Comparison of ENCODE assay signal across 16 cellular contexts in the genomic region with DNA sequence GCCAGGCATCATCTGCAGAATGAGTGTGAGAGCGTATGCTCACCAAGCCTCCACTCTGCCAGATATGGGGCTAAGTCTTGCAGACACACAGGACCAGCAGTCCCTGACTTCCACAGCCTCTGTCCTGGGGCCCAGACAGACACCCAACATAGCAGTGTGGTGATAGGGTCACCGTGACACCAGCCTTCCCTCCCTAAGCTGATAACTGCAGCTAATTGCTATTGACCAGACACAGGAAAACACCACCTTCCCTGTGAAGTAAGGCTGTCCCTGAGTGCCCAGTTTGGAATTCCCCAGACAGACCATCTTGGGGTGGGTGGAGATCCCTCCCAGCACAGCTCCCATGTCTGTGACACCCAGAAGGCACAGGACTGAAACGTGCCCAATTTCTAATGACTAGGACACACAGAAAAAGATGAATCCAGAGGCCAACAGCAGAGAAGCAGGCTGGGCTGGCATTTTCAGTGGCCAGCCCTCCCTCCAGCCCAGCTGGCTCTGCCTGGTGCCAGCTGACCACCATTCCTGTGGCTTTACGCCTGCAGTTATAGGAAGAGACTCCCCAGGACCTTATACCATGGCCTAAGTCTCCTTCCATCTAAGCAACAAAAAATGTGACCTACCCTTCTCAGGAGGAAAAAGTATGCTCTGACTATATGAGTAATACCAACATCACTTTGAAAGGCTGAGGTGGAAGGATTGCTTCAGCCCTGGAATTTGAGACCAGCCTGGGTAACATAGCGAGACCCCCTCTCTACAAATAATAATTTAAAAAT. TPM values are rescaled to one million over a fixed set of nuclear protein-coding genes. Genes with fewer than 3 reads are reported as not detected.
A peak's percentile ranks its signal among the peaks of the same experiment; 100 is the strongest.
DNase-seq lines count a peak whose midpoint lies in the region; ATAC-seq and TF ChIP-seq lines count a peak whose summit lies in the region.
"Had no signal": no experiment of that assay in that cellular context is flagged by ENCODE, and none has a peak within 500 bp of the region (broad histone marks: within the 10 kb centered on the region; RNA-seq: fewer than 3 reads in every experiment).

No MANE protein-coding gene starts in this region.

- no peaks in the 10 kb centered on the region for H3K4me1 Mint-ChIP-seq in central memory CD8-positive, alpha-beta T cell
- no peaks in the 10 kb centered on the region for H3K4me1 Mint-ChIP-seq in endothelial cell (ENCODE audit: unreplicated experiment)
- H3K4me1 Mint-ChIP-seq in activated T-cell treated with anti-CD3 and anti-CD28 coated beads, Interleukin-2, amount 50 U/mL, for 72 hours (ENCODE audit: low read depth) = peaks cover 8% of the 10 kb centered on the region
- H3K4me1 Mint-ChIP-seq: CD8-positive, alpha-beta memory T cell had no signal

- peaks cover 9% of the 10 kb centered on the region for H3K36me3 Mint-ChIP-seq in central memory CD8-positive, alpha-beta T cell (ENCODE audit: insufficient read depth)
- peaks cover 16% of the 10 kb centered on the region for H3K36me3 Mint-ChIP-seq in endothelial cell (ENCODE audit: low read depth, unreplicated experiment)
- peaks cover 0 to 3% of the 10 kb centered on the region in 2 donors for H3K36me3 Mint-ChIP-seq in activated T-cell treated with anti-CD3 and anti-CD28 coated beads, Interleukin-2, amount 50 U/mL, for 72 hours (ENCODE audit: insufficient read depth in 2 of 2)

- DNase-seq in EH (ENCODE audit: low read depth) (peak; percentile 84), M059J (ENCODE audit: low read depth) (peak; percentile 89), non-pigmented ciliary epithelial cell (ENCODE audit: low read depth) (peak; percentile 48), endothelial cell (ENCODE audit: low spot score) (no peak), LoVo (ENCODE audit: low spot score) (no peak)
- no peak for DNase-seq in central memory CD8-positive, alpha-beta T cell (ENCODE audit: low spot score in 2 of 2)
- DNase-seq in activated T-cell treated with anti-CD3 and anti-CD28 coated beads, Interleukin-2, amount 50 U/mL, for 72 hours = no peak
- DNase-seq in stimulated activated naive CD4-positive, alpha-beta T cell (lab: John Stamatoyannopoulos, UW) = no peak
- DNase-seq: amygdala; CD8-positive, alpha-beta memory T cell; gastrocnemius medialis; naive thymus-derived CD8-positive, alpha-beta T cell; right lobe of liver; stomach had no signal

- ATAC-seq in central memory CD8-positive, alpha-beta T cell (replicated peaks; ENCODE audit: extremely low read depth, poor library complexity, severe bottlenecking) = no peak
- ATAC-seq in activated T-cell treated with anti-CD3 and anti-CD28 coated beads, Interleukin-2, amount 50 U/mL, for 72 hours (replicated peaks in 1 of 2) = no peak
- ATAC-seq: activated CD4-positive, CD25-positive, alpha-beta regulatory T cell treated with anti-CD3 and anti-CD28 coated beads, Interleukin-2, amount 50 U/mL, for 24 hours; gastrocnemius medialis; HCT116; naive thymus-derived CD8-positive, alpha-beta T cell; right lobe of liver had no signal

- H3K27me3 Mint-ChIP-seq in central memory CD8-positive, alpha-beta T cell = no peaks in the 10 kb centered on the region
- peaks cover 12% of the 10 kb centered on the region for H3K27me3 Mint-ChIP-seq in endothelial cell (ENCODE audit: unreplicated experiment)
- no peaks in the 10 kb centered on the region for H3K27me3 Mint-ChIP-seq in activated T-cell treated with anti-CD3 and anti-CD28 coated beads, Interleukin-2, amount 50 U/mL, for 72 hours (ENCODE audit: low read depth)
- H3K27me3 Mint-ChIP-seq: CD8-positive, alpha-beta memory T cell; naive thymus-derived CD8-positive, alpha-beta T cell had no signal

- no peak for TF ChIP-seq CTCF in endothelial cell (IDR thresholded peaks at IDR 0.05; ENCODE audit: unreplicated experiment)

- no peaks in the 10 kb centered on the region for H3K9me3 Mint-ChIP-seq in central memory CD8-positive, alpha-beta T cell
- no peaks in the 10 kb centered on the region for H3K9me3 Mint-ChIP-seq in endothelial cell (ENCODE audit: unreplicated experiment)
- H3K9me3 Mint-ChIP-seq in activated T-cell treated with anti-CD3 and anti-CD28 coated beads, Interleukin-2, amount 50 U/mL, for 72 hours = no peaks in the 10 kb centered on the region
- H3K9me3 Mint-ChIP-seq: CD8-positive, alpha-beta memory T cell; naive thymus-derived CD8-positive, alpha-beta T cell had no signal

- peak overlapping the region; percentile 20 for H3K27ac Mint-ChIP-seq in central memory CD8-positive, alpha-beta T cell (ENCODE audit: low read depth)
- H3K27ac Mint-ChIP-seq in endothelial cell (ENCODE audit: unreplicated experiment) = no peak overlapping the region
- no peak overlapping the region for H3K27ac Mint-ChIP-seq in activated T-cell treated with anti-CD3 and anti-CD28 coated beads, Interleukin-2, amount 50 U/mL, for 72 hours

- no peak overlapping the region for H3K4me3 Mint-ChIP-seq in central memory CD8-positive, alpha-beta T cell
- H3K4me3 Mint-ChIP-seq in endothelial cell (ENCODE audit: unreplicated experiment) = no peak overlapping the region
- no peak overlapping the region for H3K4me3 Mint-ChIP-seq in activated T-cell treated with anti-CD3 and anti-CD28 coated beads, Interleukin-2, amount 50 U/mL, for 72 hours
- H3K4me3 Mint-ChIP-seq: CD8-positive, alpha-beta memory T cell; naive thymus-derived CD8-positive, alpha-beta T cell had no signal

RNA-seq across cellular contexts. Expression of a gene that starts 30.3 kb away (rescaled TPM):
- total RNA-seq in M059J (2014; rRNA removed; shearing (Covaris generic)) = 12.3 and 14.4 TPM in 2 replicates
- 24.7 TPM for total RNA-seq in endothelial cell (ENCODE audit: unreplicated experiment)
- total RNA-seq in activated T-cell treated with anti-CD3 and anti-CD28 coated beads, Interleukin-2, amount 50 U/mL, for 72 hours = 10 to 100 TPM; 25.8 to 28.7 TPM

RNA-seq across cellular contexts. Expression of a gene that starts 30.5 kb away (rescaled TPM):
- total RNA-seq in M059J (2014; rRNA removed; shearing (Covaris generic)) = 5.9 and 8.2 TPM in 2 replicates
- 15.5 TPM for total RNA-seq in endothelial cell (ENCODE audit: unreplicated experiment)
- total RNA-seq in activated T-cell treated with anti-CD3 and anti-CD28 coated beads, Interleukin-2, amount 50 U/mL, for 72 hours = 10 to 100 TPM in 1 of 2 donors, 1 to 10 TPM in 1; 9.7 to 11.0 TPM

RNA-seq across cellular contexts. Expression of a gene that starts 36.0 kb away (rescaled TPM):
- 0.12 and 0.69 TPM in 2 replicates for total RNA-seq in M059J (2014; rRNA removed; shearing (Covaris generic))
- total RNA-seq in endothelial cell (ENCODE audit: unreplicated experiment) = 4.3 TPM
- total RNA-seq in activated T-cell treated with anti-CD3 and anti-CD28 coated beads, Interleukin-2, amount 50 U/mL, for 72 hours = under 1 TPM; 0.39 to 0.43 TPM

RNA-seq across cellular contexts. Expression of a gene that starts 36.5 kb away (rescaled TPM):
- 27.7 and 38.3 TPM in 2 replicates for total RNA-seq in M059J (2014; rRNA removed; shearing (Covaris generic))
- 26.9 TPM for total RNA-seq in endothelial cell (ENCODE audit: unreplicated experiment)
- 10 to 100 TPM; 23.7 to 26.9 TPM for total RNA-seq in activated T-cell treated with anti-CD3 and anti-CD28 coated beads, Interleukin-2, amount 50 U/mL, for 72 hours

Comparison
In these comparisons a context has a peak if more than half of its experiments do, and no peak if none do; other contexts are left out.
1. DNase-seq: peak in EH (single experiment), M059J (single experiment) and non-pigmented ciliary epithelial cell (single experiment); none in central memory CD8-positive, alpha-beta T cell (0 of 2), endothelial cell (single experiment), activated T-cell treated with anti-CD3 and anti-CD28 coated beads, Interleukin-2, amount 50 U/mL, for 72 hours (0 of 2), stimulated activated naive CD4-positive, alpha-beta T cell (0 of 6) and LoVo (single experiment).